ENCODE assay signal across 11 cellular contexts in the genomic region with DNA sequence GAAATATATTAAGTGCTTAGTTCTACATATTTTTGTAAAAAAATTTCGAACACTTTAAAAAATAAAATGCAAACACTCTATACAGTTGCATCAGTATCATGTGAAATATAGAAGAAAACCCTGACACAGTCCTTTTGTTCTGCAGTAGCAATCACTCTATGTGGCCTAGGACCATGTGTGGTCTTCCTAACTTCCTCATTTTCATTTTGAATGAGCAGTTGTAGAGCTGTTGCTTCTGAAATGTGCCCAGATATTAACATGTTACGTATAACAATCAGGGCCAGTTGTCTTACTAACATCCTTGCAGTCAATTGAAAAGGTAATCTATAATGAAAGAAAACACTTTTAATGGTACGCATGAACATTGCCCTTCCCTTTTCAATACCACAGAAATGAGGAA.
DNase-seq lines count a peak whose midpoint lies in the region; ATAC-seq and TF ChIP-seq lines count a peak whose summit lies in the region.
"Had no signal": no experiment of that assay in that cellular context is flagged by ENCODE, and none has a peak within 500 bp of the region (broad histone marks: within the 10 kb centered on the region; RNA-seq: fewer than 3 reads in every experiment).

No MANE protein-coding gene starts in this region.

- TF ChIP-seq POLR2A in erythroblast (IDR thresholded peaks at IDR 0.05; ENCODE audit: low read length) = no peak

- H3K27me3 ChIP-seq in HUES48 (ENCODE audit: control insufficient read depth, insufficient read depth, low read length) = no peaks in the 10 kb centered on the region
- H3K27me3 ChIP-seq: upper lobe of left lung had no signal

- H3K4me1 ChIP-seq in HUES48 (ENCODE audit: control insufficient read depth, insufficient read depth, low read length) = peaks cover 23% of the 10 kb centered on the region
- H3K4me1 ChIP-seq: upper lobe of left lung had no signal

- peak; percentile 15 for DNase-seq in germinal center (ENCODE audit: low spot score)
- no peak for DNase-seq in DMS114 treated with DMSO at 0.1 percent for 48 hours (lab: John Stamatoyannopoulos, UW; ENCODE audit: unreplicated experiment)
- DNase-seq in NCI-H187 (lab: John Stamatoyannopoulos, UW) = no peak
- no peak for DNase-seq in pons (ENCODE audit: low spot score)
- DNase-seq in erythroblast (lab: John Stamatoyannopoulos, UW) = no peak
- DNase-seq: NCI-H146, upper lobe of left lung had no signal

- peak; percentile 51 for ATAC-seq in GM18870 (IDR thresholded peaks at IDR 0.05; ENCODE audit: unreplicated experiment)
- ATAC-seq in HG02588 (IDR thresholded peaks at IDR 0.05; ENCODE audit: unreplicated experiment) = peak; percentile 48

- H3K9ac ChIP-seq in HUES48 (ENCODE audit: low read depth, low read length) = no peak overlapping the region

- no peak overlapping the region for H3K4me3 ChIP-seq in HUES48 (ENCODE audit: low read depth, low read length)
- H3K4me3 ChIP-seq: skin epidermis, upper lobe of left lung had no signal

- H3K9me3 ChIP-seq in HUES48 (ENCODE audit: control insufficient read depth, insufficient read depth, low read length) = no peaks in the 10 kb centered on the region
- H3K9me3 ChIP-seq: upper lobe of left lung had no signal

- peaks cover 24% of the 10 kb centered on the region for H3K36me3 ChIP-seq in HUES48 (ENCODE audit: control insufficient read depth, insufficient read depth, low read length)
- H3K36me3 ChIP-seq: upper lobe of left lung had no signal

- peak overlapping the region; percentile 13 for H3K27ac ChIP-seq in HUES48 (ENCODE audit: low read depth, low read length)
- H3K27ac ChIP-seq: upper lobe of left lung had no signal
